ENCODE assay signal across 14 cellular contexts in genomic region chr1:166080277-166080964, GRCh38.
DNase-seq lines count a peak whose midpoint lies in the region; ATAC-seq and TF ChIP-seq lines count a peak whose summit lies in the region.
"Had no signal": no experiment of that assay in that cellular context is flagged by ENCODE, and none has a peak within 500 bp of the region (broad histone marks: within the 10 kb centered on the region; RNA-seq: fewer than 3 reads in every experiment).

No MANE protein-coding gene starts in this region.

- H3K36me3 ChIP-seq in heart right ventricle (no peaks in the 10 kb centered on the region), vagina (no peaks in the 10 kb centered on the region)
- H3K36me3 ChIP-seq: gastrocnemius medialis, neural progenitor cell, right lobe of liver had no signal

- H3K36me3 Mint-ChIP-seq in T-helper 2 cell treated with Interferon-gamma antibody and Interleukin-4, amounts not matched to agents 5 μg/mL and 100 μg/mL, for 36 hours (ENCODE audit: low read depth), result no peaks in the 10 kb centered on the region
- H3K36me3 Mint-ChIP-seq: memory B cell, neural progenitor cell had no signal

- H3K27me3 ChIP-seq in heart right ventricle (no peaks in the 10 kb centered on the region), vagina (no peaks in the 10 kb centered on the region)
- H3K27me3 ChIP-seq: gastrocnemius medialis, neural progenitor cell, right lobe of liver had no signal

- intact Hi-C loops in heart right ventricle (cut with DNase I), result no loop called here
- intact Hi-C loops in cardiac septum (cut with DNase I), result no loop called here
- intact Hi-C loops in vagina (cut with DNase I), result no loop called here

- H3K27ac Mint-ChIP-seq in T-helper 2 cell treated with Interferon-gamma antibody and Interleukin-4, amounts not matched to agents 5 μg/mL and 100 μg/mL, for 36 hours, result peak overlapping the region; percentile 62
- H3K27ac Mint-ChIP-seq: memory B cell, neural progenitor cell had no signal

- H3K4me1 ChIP-seq in heart right ventricle (peaks cover 0 to 23% (median 11%) of the 10 kb centered on the region in 9 donors), vagina (peaks cover 16% of the 10 kb centered on the region)
- H3K4me1 ChIP-seq: neural progenitor cell, right lobe of liver had no signal

- H3K4me3 Mint-ChIP-seq in T-helper 2 cell treated with Interferon-gamma antibody and Interleukin-4, amounts not matched to agents 5 μg/mL and 100 μg/mL, for 36 hours, result peak overlapping the region; percentile 54
- H3K4me3 Mint-ChIP-seq: memory B cell, neural progenitor cell had no signal

- H3K4me1 Mint-ChIP-seq in T-helper 2 cell treated with Interferon-gamma antibody and Interleukin-4, amounts not matched to agents 5 μg/mL and 100 μg/mL, for 36 hours (ENCODE audit: low read depth), result peaks cover 25% of the 10 kb centered on the region
- H3K4me1 Mint-ChIP-seq: memory B cell, neural progenitor cell had no signal

- no peaks in the 10 kb centered on the region for H3K9me3 ChIP-seq in heart right ventricle
- H3K9me3 ChIP-seq in vagina, result no peaks in the 10 kb centered on the region
- H3K9me3 ChIP-seq: gastrocnemius medialis, right lobe of liver had no signal

- no peak for TF ChIP-seq POLR2A in vagina (IDR thresholded peaks at IDR 0.05)

- no peak for DNase-seq in heart right ventricle
- no peak for DNase-seq in cardiac septum (ENCODE audit: low spot score)
- DNase-seq in T-helper 2 cell treated with Interferon-gamma antibody and Interleukin-4, amounts not matched to agents 5 μg/mL and 100 μg/mL, for 36 hours (ENCODE audit: low spot score), result no peak
- DNase-seq in fibroblast of the aortic adventitia (ENCODE audit: low read depth), result peak; percentile 15
- DNase-seq in vagina (ENCODE audit: extremely low spot score in 2 of 2), result peak in 1 of 2 donors; percentile 40
- no peak for DNase-seq in NCI-H82 (lab: John Stamatoyannopoulos, UW)
- DNase-seq: gastrocnemius medialis, NCI-H2081, NCI-H524 treated with DMSO at 0.1 percent for 48 hours, right lobe of liver had no signal

- H3K4me3 ChIP-seq in heart right ventricle (peak overlapping the region in 3 of 10 donors; percentile 10 to 20 (median 20)), fibroblast of the aortic adventitia (ENCODE audit: low read depth, low read length) (no peak overlapping the region), vagina (peak overlapping the region; percentile 6 to 8)
- H3K4me3 ChIP-seq: gastrocnemius medialis, neural progenitor cell, right lobe of liver had no signal

- ATAC-seq in heart right ventricle, result peak in 6 of 8 donors; percentile 43 to 71 (median 68)
- no peak for ATAC-seq in HG02763 (IDR thresholded peaks at IDR 0.05; ENCODE audit: unreplicated experiment)
- ATAC-seq in GM19328 (IDR thresholded peaks at IDR 0.05; ENCODE audit: unreplicated experiment), result no peak
- ATAC-seq: gastrocnemius medialis had no signal

- WGBS in heart right ventricle, 2 donors, result 56 to 58% methylated on average over 9 of the region's 9 CpGs

- H3K27me3 Mint-ChIP-seq in T-helper 2 cell treated with Interferon-gamma antibody and Interleukin-4, amounts not matched to agents 5 μg/mL and 100 μg/mL, for 36 hours (ENCODE audit: low read depth), result no peaks in the 10 kb centered on the region

- H3K9me3 Mint-ChIP-seq in T-helper 2 cell treated with Interferon-gamma antibody and Interleukin-4, amounts not matched to agents 5 μg/mL and 100 μg/mL, for 36 hours, result no peaks in the 10 kb centered on the region
- H3K9me3 Mint-ChIP-seq: neural progenitor cell had no signal

- TF ChIP-seq CTCF in heart right ventricle (IDR thresholded peaks at IDR 0.05), result no peak
- TF ChIP-seq CTCF in fibroblast of the aortic adventitia (IDR thresholded peaks at IDR 0.05; ENCODE audit: insufficient read depth, low read length), result no peak
- TF ChIP-seq CTCF in vagina (IDR thresholded peaks at IDR 0.05), result no peak

- H3K27ac ChIP-seq in heart right ventricle (peak overlapping the region in 6 of 10 donors; percentile 13 to 67 (median 60)), vagina (peak overlapping the region; percentile 9)
- H3K27ac ChIP-seq: neural progenitor cell, right lobe of liver had no signal

Comparison
In these comparisons a context has a peak if more than half of its experiments do, and no peak if none do; other contexts are left out.
1. ATAC-seq: peak in heart right ventricle (6 of 8); none in HG02763 (single experiment) and GM19328 (single experiment).